In the genomic region with DNA sequence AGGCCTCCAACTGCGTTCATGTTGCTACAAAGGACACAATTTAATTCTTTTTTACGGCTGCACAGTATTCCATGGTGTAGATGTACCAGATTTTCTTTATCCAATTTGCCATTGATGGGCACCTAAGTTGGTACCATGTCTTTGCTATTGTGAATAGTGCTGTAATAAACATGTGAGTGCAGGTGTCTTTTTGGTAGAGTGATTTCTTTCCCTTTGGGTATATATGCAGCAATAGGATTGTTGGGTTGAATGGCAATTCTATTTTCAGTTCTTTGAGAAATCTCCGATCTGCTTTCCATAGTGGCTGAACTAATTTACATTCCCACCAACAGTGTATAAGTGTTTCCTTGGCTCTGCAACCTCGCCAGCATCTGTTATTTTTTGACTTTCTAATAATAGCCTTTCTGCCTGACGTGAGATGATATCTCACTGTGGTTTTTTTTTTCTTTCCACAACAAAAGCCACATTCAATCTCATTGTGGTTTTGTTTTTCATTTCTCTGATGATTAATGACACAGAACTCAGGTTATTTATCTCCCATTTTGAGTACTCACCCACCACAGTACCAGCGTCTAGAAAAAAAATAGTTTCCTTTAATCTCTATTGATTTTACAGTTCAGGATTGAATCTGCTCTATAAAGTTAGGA, we compare ENCODE assay signal across 1 cellular context.
TF ChIP-seq lines count a peak whose summit lies in the region.

No MANE protein-coding gene starts in this region.

TF ChIP-seq in SK-N-SH, 30 proteins besides CTCF, POLR2A, EP300 and RAD21 (continued from another document):
- TF ChIP-seq, protein P1, sequence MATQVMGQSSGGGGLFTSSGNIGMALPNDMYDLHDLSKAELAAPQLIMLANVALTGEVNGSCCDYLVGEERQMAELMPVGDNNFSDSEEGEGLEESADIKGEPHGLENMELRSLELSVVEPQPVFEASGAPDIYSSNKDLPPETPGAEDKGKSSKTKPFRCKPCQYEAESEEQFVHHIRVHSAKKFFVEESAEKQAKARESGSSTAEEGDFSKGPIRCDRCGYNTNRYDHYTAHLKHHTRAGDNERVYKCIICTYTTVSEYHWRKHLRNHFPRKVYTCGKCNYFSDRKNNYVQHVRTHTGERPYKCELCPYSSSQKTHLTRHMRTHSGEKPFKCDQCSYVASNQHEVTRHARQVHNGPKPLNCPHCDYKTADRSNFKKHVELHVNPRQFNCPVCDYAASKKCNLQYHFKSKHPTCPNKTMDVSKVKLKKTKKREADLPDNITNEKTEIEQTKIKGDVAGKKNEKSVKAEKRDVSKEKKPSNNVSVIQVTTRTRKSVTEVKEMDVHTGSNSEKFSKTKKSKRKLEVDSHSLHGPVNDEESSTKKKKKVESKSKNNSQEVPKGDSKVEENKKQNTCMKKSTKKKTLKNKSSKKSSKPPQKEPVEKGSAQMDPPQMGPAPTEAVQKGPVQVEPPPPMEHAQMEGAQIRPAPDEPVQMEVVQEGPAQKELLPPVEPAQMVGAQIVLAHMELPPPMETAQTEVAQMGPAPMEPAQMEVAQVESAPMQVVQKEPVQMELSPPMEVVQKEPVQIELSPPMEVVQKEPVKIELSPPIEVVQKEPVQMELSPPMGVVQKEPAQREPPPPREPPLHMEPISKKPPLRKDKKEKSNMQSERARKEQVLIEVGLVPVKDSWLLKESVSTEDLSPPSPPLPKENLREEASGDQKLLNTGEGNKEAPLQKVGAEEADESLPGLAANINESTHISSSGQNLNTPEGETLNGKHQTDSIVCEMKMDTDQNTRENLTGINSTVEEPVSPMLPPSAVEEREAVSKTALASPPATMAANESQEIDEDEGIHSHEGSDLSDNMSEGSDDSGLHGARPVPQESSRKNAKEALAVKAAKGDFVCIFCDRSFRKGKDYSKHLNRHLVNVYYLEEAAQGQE (IDR thresholded peaks at IDR 0.05; ENCODE audit: low read depth, low read length), result no peak
- TF ChIP-seq NFIC (IDR thresholded peaks at IDR 0.05; ENCODE audit: borderline replicate concordance) (no peak), EZH2phosphoT487 (IDR thresholded peaks at IDR 0.05; ENCODE audit: borderline replicate concordance, low read depth) (no peak), CHD2 (IDR thresholded peaks at IDR 0.05; ENCODE audit: low read length, partially characterized antibody) (no peak), JUND (IDR thresholded peaks at IDR 0.05) (0 out of 2 replicates have a peak, but pooled peaks have one; percentile 13), TCF12 (IDR thresholded peaks at IDR 0.05) (peak; percentile 49; the same call in 1 of the 2 replicates), ELF1 (IDR thresholded peaks at IDR 0.05) (no peak)
- TF ChIP-seq, protein P2, sequence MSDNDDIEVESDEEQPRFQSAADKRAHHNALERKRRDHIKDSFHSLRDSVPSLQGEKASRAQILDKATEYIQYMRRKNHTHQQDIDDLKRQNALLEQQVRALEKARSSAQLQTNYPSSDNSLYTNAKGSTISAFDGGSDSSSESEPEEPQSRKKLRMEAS (IDR thresholded peaks at IDR 0.05; ENCODE audit: low read depth), result no peak
- TF ChIP-seq, protein P3, sequence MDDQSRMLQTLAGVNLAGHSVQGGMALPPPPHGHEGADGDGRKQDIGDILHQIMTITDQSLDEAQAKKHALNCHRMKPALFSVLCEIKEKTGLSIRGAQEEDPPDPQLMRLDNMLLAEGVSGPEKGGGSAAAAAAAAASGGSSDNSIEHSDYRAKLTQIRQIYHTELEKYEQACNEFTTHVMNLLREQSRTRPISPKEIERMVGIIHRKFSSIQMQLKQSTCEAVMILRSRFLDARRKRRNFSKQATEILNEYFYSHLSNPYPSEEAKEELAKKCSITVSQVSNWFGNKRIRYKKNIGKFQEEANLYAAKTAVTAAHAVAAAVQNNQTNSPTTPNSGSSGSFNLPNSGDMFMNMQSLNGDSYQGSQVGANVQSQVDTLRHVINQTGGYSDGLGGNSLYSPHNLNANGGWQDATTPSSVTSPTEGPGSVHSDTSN (IDR thresholded peaks at IDR 0.05), result peak; percentile 54
